Comparison of ENCODE assay signal across 1 cellular context in the genomic region with DNA sequence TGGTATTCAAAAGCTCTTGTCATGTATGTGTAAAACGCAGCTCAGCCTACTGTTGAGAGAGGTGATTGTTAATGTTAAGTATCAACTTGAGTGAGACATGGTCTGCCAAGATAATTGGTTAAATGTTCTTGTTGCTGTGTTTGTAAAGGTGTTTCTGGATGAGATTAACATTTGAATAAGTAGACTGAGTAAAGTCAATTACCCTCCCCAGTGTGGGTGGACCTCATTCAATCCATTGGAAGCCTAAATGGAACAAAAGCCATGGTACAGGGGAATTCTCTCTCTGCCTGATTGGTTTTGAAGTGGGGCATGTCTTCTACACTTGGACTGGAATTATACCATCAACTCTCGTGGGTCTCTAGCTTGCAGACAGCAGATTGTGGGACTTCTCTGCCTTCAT.
TF ChIP-seq lines count a peak whose summit lies in the region.

No MANE protein-coding gene starts in this region.

TF ChIP-seq in WTC11, 78 proteins besides CTCF, POLR2A, EP300 and RAD21 (continued from another document):
- TF ChIP-seq, protein P1, sequence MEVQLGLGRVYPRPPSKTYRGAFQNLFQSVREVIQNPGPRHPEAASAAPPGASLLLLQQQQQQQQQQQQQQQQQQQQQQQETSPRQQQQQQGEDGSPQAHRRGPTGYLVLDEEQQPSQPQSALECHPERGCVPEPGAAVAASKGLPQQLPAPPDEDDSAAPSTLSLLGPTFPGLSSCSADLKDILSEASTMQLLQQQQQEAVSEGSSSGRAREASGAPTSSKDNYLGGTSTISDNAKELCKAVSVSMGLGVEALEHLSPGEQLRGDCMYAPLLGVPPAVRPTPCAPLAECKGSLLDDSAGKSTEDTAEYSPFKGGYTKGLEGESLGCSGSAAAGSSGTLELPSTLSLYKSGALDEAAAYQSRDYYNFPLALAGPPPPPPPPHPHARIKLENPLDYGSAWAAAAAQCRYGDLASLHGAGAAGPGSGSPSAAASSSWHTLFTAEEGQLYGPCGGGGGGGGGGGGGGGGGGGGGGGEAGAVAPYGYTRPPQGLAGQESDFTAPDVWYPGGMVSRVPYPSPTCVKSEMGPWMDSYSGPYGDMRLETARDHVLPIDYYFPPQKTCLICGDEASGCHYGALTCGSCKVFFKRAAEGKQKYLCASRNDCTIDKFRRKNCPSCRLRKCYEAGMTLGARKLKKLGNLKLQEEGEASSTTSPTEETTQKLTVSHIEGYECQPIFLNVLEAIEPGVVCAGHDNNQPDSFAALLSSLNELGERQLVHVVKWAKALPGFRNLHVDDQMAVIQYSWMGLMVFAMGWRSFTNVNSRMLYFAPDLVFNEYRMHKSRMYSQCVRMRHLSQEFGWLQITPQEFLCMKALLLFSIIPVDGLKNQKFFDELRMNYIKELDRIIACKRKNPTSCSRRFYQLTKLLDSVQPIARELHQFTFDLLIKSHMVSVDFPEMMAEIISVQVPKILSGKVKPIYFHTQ (CRISPR knock-in tag; IDR thresholded peaks at IDR 0.05): no peak
- TF ChIP-seq USF1 (CRISPR knock-in tag; IDR thresholded peaks at IDR 0.05) (no peak), ZNF138 (CRISPR knock-in tag; conservative IDR thresholded peaks at IDR 0.05) (no peak), NFE2L1 (CRISPR knock-in tag; IDR thresholded peaks at IDR 0.05) (no peak), ATF3 (CRISPR knock-in tag; conservative IDR thresholded peaks at IDR 0.05) (no peak), HMGA2 (CRISPR knock-in tag; IDR thresholded peaks at IDR 0.05) (no peak), ELF4 (CRISPR knock-in tag; IDR thresholded peaks at IDR 0.05; ENCODE audit: low read depth) (no peak), JAZF1 (CRISPR knock-in tag; IDR thresholded peaks at IDR 0.05) (no peak), TP53 (CRISPR knock-in tag; IDR thresholded peaks at IDR 0.05) (no peak), GRHL2 (CRISPR knock-in tag; IDR thresholded peaks at IDR 0.05; ENCODE audit: insufficient replicate concordance, severe bottlenecking) (no peak), SP1 (CRISPR knock-in tag; conservative IDR thresholded peaks at IDR 0.05) (no peak), ZNF425 (CRISPR knock-in tag; conservative IDR thresholded peaks at IDR 0.05) (no peak), ZSCAN18 (CRISPR knock-in tag; IDR thresholded peaks at IDR 0.05) (no peak), CREB1 (CRISPR knock-in tag; IDR thresholded peaks at IDR 0.05) (no peak), ATF1 (CRISPR knock-in tag; IDR thresholded peaks at IDR 0.05) (no peak), CREM (CRISPR knock-in tag; IDR thresholded peaks at IDR 0.05) (no peak)
- TF ChIP-seq, protein P2, sequence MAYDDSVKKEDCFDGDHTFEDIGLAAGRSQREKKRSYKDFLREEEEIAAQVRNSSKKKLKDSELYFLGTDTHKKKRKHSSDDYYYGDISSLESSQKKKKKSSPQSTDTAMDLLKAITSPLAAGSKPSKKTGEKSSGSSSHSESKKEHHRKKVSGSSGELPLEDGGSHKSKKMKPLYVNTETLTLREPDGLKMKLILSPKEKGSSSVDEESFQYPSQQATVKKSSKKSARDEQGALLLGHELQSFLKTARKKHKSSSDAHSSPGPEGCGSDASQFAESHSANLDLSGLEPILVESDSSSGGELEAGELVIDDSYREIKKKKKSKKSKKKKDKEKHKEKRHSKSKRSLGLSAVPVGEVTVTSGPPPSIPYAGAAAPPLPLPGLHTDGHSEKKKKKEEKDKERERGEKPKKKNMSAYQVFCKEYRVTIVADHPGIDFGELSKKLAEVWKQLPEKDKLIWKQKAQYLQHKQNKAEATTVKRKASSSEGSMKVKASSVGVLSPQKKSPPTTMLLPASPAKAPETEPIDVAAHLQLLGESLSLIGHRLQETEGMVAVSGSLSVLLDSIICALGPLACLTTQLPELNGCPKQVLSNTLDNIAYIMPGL (CRISPR knock-in tag; IDR thresholded peaks at IDR 0.05): no peak
- TF ChIP-seq, protein P3, sequence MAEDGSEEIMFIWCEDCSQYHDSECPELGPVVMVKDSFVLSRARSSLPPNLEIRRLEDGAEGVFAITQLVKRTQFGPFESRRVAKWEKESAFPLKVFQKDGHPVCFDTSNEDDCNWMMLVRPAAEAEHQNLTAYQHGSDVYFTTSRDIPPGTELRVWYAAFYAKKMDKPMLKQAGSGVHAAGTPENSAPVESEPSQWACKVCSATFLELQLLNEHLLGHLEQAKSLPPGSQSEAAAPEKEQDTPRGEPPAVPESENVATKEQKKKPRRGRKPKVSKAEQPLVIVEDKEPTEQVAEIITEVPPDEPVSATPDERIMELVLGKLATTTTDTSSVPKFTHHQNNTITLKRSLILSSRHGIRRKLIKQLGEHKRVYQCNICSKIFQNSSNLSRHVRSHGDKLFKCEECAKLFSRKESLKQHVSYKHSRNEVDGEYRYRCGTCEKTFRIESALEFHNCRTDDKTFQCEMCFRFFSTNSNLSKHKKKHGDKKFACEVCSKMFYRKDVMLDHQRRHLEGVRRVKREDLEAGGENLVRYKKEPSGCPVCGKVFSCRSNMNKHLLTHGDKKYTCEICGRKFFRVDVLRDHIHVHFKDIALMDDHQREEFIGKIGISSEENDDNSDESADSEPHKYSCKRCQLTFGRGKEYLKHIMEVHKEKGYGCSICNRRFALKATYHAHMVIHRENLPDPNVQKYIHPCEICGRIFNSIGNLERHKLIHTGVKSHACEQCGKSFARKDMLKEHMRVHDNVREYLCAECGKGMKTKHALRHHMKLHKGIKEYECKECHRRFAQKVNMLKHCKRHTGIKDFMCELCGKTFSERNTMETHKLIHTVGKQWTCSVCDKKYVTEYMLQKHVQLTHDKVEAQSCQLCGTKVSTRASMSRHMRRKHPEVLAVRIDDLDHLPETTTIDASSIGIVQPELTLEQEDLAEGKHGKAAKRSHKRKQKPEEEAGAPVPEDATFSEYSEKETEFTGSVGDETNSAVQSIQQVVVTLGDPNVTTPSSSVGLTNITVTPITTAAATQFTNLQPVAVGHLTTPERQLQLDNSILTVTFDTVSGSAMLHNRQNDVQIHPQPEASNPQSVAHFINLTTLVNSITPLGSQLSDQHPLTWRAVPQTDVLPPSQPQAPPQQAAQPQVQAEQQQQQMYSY (CRISPR knock-in tag; IDR thresholded peaks at IDR 0.05): no peak
- TF ChIP-seq, protein P4, sequence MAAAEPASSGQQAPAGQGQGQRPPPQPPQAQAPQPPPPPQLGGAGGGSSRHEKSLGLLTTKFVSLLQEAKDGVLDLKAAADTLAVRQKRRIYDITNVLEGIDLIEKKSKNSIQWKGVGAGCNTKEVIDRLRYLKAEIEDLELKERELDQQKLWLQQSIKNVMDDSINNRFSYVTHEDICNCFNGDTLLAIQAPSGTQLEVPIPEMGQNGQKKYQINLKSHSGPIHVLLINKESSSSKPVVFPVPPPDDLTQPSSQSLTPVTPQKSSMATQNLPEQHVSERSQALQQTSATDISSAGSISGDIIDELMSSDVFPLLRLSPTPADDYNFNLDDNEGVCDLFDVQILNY (CRISPR knock-in tag; IDR thresholded peaks at IDR 0.05): no peak
